7 cellular contexts compared by ENCODE assay signal in the genomic region with DNA sequence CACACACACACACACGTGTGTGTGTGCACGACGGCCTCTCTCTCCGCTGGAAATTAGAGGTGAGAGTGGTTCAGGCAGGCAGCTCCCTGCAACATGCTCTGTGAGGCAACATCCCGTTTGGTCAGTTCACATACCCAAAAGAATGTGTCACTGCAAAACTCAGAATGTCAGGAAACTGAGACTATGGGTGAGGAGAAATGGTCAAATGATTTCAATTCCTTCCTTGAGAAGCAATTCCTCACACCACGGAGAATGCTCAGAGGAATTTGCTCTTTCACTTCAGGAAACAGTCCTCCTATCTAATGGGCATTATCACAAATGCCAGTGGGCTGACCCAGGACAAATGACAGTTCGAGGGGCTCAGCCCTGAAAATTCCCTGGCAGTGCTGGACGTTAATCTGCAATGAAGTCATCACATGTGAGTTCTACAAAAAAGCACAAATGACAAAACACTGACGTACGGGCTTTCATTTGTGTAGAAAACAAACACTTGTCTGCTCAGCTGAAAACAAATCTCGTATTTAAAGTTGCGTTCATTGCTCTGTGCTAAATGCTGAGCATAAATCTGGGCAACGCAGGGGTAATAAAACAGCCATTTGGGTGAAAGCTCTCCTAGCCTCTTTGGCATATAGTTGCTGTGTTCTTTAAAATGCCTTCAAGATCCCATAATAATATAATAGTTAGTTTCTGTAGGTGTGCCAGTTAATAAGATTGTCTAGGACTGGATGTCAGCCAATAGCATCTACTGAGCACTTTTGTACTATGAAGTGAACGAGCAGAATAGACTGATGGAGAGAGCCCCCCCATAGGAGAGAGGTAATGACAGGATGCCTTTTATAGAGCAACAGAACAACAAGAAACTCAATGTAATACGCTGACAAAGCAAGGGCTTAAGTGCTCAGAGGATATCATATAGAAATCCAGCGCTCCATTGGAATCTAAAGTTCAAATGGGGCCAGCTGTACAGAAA. TPM values are rescaled to one million over a fixed set of nuclear protein-coding genes. Genes with fewer than 3 reads are reported as not detected.
DNase-seq lines count a peak whose midpoint lies in the region; ATAC-seq and TF ChIP-seq lines count a peak whose summit lies in the region.

No MANE protein-coding gene starts in this region.

- no peak overlapping the region for H3K27ac Mint-ChIP-seq in activated CD8-positive, alpha-beta T cell treated with anti-CD3 and anti-CD28 coated beads for 36 hours

- TF ChIP-seq CTCF in WI38 (IDR thresholded peaks at IDR 0.05; ENCODE audit: low read depth, low read length) (no peak), tibial artery (IDR thresholded peaks at IDR 0.05) (no peak)
- no peak for TF ChIP-seq CTCF in activated CD8-positive, alpha-beta T cell treated with anti-CD3 and anti-CD28 coated beads for 36 hours (IDR thresholded peaks at IDR 0.05)

- H3K9me3 Mint-ChIP-seq in activated CD8-positive, alpha-beta T cell treated with anti-CD3 and anti-CD28 coated beads for 36 hours = no peaks in the 10 kb centered on the region

- peak overlapping the region; percentile 73 to 76 for H3K27ac ChIP-seq in tibial artery

- no peak overlapping the region for H3K4me3 Mint-ChIP-seq in activated CD8-positive, alpha-beta T cell treated with anti-CD3 and anti-CD28 coated beads for 36 hours

- ATAC-seq in activated CD8-positive, alpha-beta T cell treated with anti-CD3 and anti-CD28 coated beads for 36 hours = no peak
- no peak for ATAC-seq in GM18907 (IDR thresholded peaks at IDR 0.05; ENCODE audit: unreplicated experiment)

- H3K27me3 ChIP-seq in tibial artery = no peaks in the 10 kb centered on the region

- TF ChIP-seq EP300 in Ishikawa (IDR thresholded peaks at IDR 0.05; ENCODE audit: borderline replicate concordance) = no peak

- H3K36me3 Mint-ChIP-seq in activated CD8-positive, alpha-beta T cell treated with anti-CD3 and anti-CD28 coated beads for 36 hours (ENCODE audit: low read depth) = no peaks in the 10 kb centered on the region

- no peak for TF ChIP-seq RAD21 in Ishikawa (IDR thresholded peaks at IDR 0.05; ENCODE audit: low read depth)

- H3K4me1 Mint-ChIP-seq in activated CD8-positive, alpha-beta T cell treated with anti-CD3 and anti-CD28 coated beads for 36 hours (ENCODE audit: low read depth) = peaks cover 5% of the 10 kb centered on the region

- peak; percentile 82 for DNase-seq in islet precursor cell
- DNase-seq in tibial artery = peak; percentile 42 to 75
- DNase-seq in activated CD8-positive, alpha-beta T cell treated with anti-CD3 and anti-CD28 coated beads for 36 hours = no peak
- DNase-seq in LoVo (ENCODE audit: low spot score) = no peak

- intact Hi-C loops in tibial artery (cut with DNase I; ENCODE audit: low total_unique reads) = loop anchor here (10.0 kb wide), 1 partner anchor 55 kb away; no protein-coding TSS in a partner anchor
- intact Hi-C loops in activated CD8-positive, alpha-beta T cell treated with anti-CD3 and anti-CD28 coated beads for 36 hours (cut with micrococcal nuclease) = no loop called here

- peaks cover 5% of the 10 kb centered on the region for H3K27me3 Mint-ChIP-seq in activated CD8-positive, alpha-beta T cell treated with anti-CD3 and anti-CD28 coated beads for 36 hours

- no peaks in the 10 kb centered on the region for H3K9me3 ChIP-seq in tibial artery

- H3K36me3 ChIP-seq in tibial artery = no peaks in the 10 kb centered on the region

- CTCF ChIA-PET in activated CD8-positive, alpha-beta T cell treated with anti-CD3 and anti-CD28 coated beads for 36 hours (lab: Charles Lee) = no interaction called here

- POLR2A ChIA-PET in activated CD8-positive, alpha-beta T cell treated with anti-CD3 and anti-CD28 coated beads for 36 hours (lab: Charles Lee) = no interaction called here

- peaks cover 0 to 34% (median 17%) of the 10 kb centered on the region in 4 donors for H3K4me1 ChIP-seq in tibial artery

- H3K4me3 ChIP-seq in WI38 (ENCODE audit: low read depth, low read length) (peak overlapping the region; percentile 47), tibial artery (peak overlapping the region; percentile 39 to 40)

TF ChIP-seq in Ishikawa, 13 proteins besides CTCF, POLR2A, EP300 and RAD21:
- TF ChIP-seq, protein P1, sequence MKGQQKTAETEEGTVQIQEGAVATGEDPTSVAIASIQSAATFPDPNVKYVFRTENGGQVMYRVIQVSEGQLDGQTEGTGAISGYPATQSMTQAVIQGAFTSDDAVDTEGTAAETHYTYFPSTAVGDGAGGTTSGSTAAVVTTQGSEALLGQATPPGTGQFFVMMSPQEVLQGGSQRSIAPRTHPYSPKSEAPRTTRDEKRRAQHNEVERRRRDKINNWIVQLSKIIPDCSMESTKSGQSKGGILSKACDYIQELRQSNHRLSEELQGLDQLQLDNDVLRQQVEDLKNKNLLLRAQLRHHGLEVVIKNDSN (IDR thresholded peaks at IDR 0.05) = no peak
- TF ChIP-seq, protein P2, sequence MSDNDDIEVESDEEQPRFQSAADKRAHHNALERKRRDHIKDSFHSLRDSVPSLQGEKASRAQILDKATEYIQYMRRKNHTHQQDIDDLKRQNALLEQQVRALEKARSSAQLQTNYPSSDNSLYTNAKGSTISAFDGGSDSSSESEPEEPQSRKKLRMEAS (IDR thresholded peaks at IDR 0.05) = peak; percentile 37; the same call in 1 of the 2 replicates
- TF ChIP-seq CEBPB (IDR thresholded peaks at IDR 0.05) (peak; percentile 53; the same call in 1 of the 2 replicates), CREB1 (IDR thresholded peaks at IDR 0.05; ENCODE audit: low read depth) (peak; percentile 53; the same call in 1 of the 2 replicates), TEAD4 (IDR thresholded peaks at IDR 0.05) (peak; percentile 61), EGR1 (IDR thresholded peaks at IDR 0.05) (no peak), ZBTB7A (IDR thresholded peaks at IDR 0.05; ENCODE audit: low read depth) (no peak)

RNA-seq across cellular contexts. Expression of a gene that starts 18.7 kb away (rescaled TPM):
- total RNA-seq in activated CD8-positive, alpha-beta T cell treated with anti-CD3 and anti-CD28 coated beads for 36 hours = 1 to 10 TPM; 1.3 to 3.0 TPM

RNA-seq across cellular contexts. Expression of a gene that starts 59.9 kb away (rescaled TPM):
- 100 to 1,000 TPM; 225 to 248 TPM for total RNA-seq in activated CD8-positive, alpha-beta T cell treated with anti-CD3 and anti-CD28 coated beads for 36 hours

Comparison
In these comparisons a context has a peak if more than half of its experiments do, and no peak if none do; other contexts are left out.
1. DNase-seq: peak in islet precursor cell (single experiment) and tibial artery (2 of 2); none in activated CD8-positive, alpha-beta T cell treated with anti-CD3 and anti-CD28 coated beads for 36 hours (single experiment) and LoVo (single experiment).